In the genomic region with DNA sequence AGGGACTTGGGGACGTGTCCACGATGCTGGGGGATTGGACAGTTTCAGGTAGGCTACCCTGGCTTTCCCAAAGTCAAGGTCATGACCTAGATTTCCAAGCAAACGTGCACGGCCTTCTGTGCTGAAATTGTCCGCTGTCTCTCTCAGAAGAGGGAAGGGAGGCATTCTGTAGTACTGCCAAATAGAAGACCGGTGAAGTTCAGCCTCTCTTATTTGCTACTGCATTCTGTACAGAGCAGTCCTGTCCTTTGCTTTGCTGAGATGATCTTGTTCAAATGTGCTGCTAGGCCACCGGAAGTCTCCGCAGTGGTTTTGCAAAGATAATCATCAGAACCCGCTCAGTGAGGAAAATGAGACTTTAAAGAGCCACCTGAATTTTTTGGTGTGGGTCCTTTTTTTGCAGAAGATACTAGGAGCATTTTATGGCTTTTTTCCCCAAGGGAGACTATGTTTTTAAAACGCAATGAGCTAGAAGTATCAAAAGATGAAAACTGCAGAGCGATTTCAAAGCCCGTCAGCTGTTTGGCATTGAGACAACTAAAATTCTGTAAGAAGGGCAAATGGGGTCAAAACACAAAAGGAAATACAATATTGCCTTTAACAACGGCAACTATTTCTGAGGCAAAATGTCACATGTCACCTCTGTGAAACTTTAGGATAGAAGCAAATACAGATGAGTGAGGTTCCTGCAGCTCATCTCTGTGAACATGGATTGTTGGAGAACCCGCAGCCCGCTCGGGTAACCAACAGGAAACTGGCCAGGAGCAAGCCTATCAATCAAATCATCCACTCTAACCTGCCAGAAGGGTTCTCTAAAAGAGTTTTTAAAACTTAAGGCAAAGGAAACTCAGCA, we compare ENCODE assay signal across 1 cellular context.
TF ChIP-seq lines count a peak whose summit lies in the region.

No MANE protein-coding gene starts in this region.

TF ChIP-seq in K562, 482 proteins besides CTCF, POLR2A, EP300 and RAD21 (continued from another document and continues in another):
- TF ChIP-seq, protein P1, sequence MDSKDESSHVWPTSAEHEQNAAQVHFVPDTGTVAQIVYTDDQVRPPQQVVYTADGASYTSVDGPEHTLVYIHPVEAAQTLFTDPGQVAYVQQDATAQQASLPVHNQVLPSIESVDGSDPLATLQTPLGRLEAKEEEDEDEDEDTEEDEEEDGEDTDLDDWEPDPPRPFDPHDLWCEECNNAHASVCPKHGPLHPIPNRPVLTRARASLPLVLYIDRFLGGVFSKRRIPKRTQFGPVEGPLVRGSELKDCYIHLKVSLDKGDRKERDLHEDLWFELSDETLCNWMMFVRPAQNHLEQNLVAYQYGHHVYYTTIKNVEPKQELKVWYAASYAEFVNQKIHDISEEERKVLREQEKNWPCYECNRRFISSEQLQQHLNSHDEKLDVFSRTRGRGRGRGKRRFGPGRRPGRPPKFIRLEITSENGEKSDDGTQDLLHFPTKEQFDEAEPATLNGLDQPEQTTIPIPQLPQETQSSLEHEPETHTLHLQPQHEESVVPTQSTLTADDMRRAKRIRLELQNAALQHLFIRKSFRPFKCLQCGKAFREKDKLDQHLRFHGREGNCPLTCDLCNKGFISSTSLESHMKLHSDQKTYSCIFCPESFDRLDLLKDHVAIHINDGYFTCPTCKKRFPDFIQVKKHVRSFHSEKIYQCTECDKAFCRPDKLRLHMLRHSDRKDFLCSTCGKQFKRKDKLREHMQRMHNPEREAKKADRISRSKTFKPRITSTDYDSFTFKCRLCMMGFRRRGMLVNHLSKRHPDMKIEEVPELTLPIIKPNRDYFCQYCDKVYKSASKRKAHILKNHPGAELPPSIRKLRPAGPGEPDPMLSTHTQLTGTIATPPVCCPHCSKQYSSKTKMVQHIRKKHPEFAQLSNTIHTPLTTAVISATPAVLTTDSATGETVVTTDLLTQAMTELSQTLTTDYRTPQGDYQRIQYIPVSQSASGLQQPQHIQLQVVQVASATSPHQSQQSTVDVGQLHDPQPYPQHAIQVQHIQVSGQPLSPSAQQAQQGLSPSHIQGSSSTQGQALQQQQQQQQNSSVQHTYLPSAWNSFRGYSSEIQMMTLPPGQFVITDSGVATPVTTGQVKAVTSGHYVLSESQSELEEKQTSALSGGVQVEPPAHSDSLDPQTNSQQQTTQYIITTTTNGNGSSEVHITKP (IDR thresholded peaks at IDR 0.05; ENCODE audit: partially characterized antibody), result no peak
- TF ChIP-seq YY1 (IDR thresholded peaks at IDR 0.05; ENCODE audit: borderline replicate concordance in 1 of 3, control insufficient read depth in 1 of 3, extremely low read depth in 1 of 3, insufficient read depth in 3 of 3, insufficient read length in 1 of 3, insufficient replicate concordance in 2 of 3, low read depth in 1 of 3, low read length in 2 of 3) (no peak), TAF1 (IDR thresholded peaks at IDR 0.05; ENCODE audit: control insufficient read depth, extremely low read depth, insufficient read depth, low read length, severe bottlenecking) (no peak), GATA2 (CRISPR knock-in tag; IDR thresholded peaks at IDR 0.05) (no peak), XRCC3 (IDR thresholded peaks at IDR 0.05) (no peak), SREBF2 (CRISPR knock-in tag; IDR thresholded peaks at IDR 0.05) (no peak), KHSRP (IDR thresholded peaks at IDR 0.05) (no peak), SMAD1 (IDR thresholded peaks at IDR 0.05; ENCODE audit: low read depth, low read length, partially characterized antibody) (no peak), CCNT2 (IDR thresholded peaks at IDR 0.05; ENCODE audit: borderline replicate concordance, extremely low read depth, insufficient read length, low read depth, low read length) (no peak), BACH1 (tag; IDR thresholded peaks at IDR 0.05) (no peak), HDGF (IDR thresholded peaks at IDR 0.05) (no peak), TARDBP (IDR thresholded peaks at IDR 0.05) (no peak), NR2F6 (CRISPR knock-in tag; IDR thresholded peaks at IDR 0.05) (no peak), MEIS2 (IDR thresholded peaks at IDR 0.05; ENCODE audit: partially characterized antibody) (peak; percentile 90), NCOA4 (IDR thresholded peaks at IDR 0.05; ENCODE audit: partially characterized antibody) (no peak), NONO (IDR thresholded peaks at IDR 0.05; ENCODE audit: low read depth in 2 of 2, low read length in 1 of 2) (no peak), DACH1 (IDR thresholded peaks at IDR 0.05; ENCODE audit: partially characterized antibody) (peak; percentile 14), RBM25 (IDR thresholded peaks at IDR 0.05; ENCODE audit: low read depth, low read length, severe bottlenecking) (no peak), TAF15 (IDR thresholded peaks at IDR 0.05; ENCODE audit: low read depth, low read length) (no peak), SMARCC2 (IDR thresholded peaks at IDR 0.05; ENCODE audit: low read depth) (no peak), RCOR1 (IDR thresholded peaks at IDR 0.05; ENCODE audit: borderline replicate concordance in 1 of 2, low read depth in 2 of 2, low read length in 2 of 2) (peak in 1 of 2 experiments; percentile 63; a peak in 1 of 4 replicates), MECOM (CRISPR knock-in tag; IDR thresholded peaks at IDR 0.05) (no peak), ZSCAN32 (CRISPR knock-in tag; IDR thresholded peaks at IDR 0.05) (no peak), SETDB1 (IDR thresholded peaks at IDR 0.05; ENCODE audit: low read length) (no peak), ARID2 (IDR thresholded peaks at IDR 0.05) (no peak), GABPA (tag; conservative IDR thresholded peaks at IDR 0.05; ENCODE audit: low read depth) (peak; percentile 76), EP400 (IDR thresholded peaks at IDR 0.05) (0 out of 2 replicates have a peak, but pooled peaks have one; percentile 15)
- TF ChIP-seq, protein P2, sequence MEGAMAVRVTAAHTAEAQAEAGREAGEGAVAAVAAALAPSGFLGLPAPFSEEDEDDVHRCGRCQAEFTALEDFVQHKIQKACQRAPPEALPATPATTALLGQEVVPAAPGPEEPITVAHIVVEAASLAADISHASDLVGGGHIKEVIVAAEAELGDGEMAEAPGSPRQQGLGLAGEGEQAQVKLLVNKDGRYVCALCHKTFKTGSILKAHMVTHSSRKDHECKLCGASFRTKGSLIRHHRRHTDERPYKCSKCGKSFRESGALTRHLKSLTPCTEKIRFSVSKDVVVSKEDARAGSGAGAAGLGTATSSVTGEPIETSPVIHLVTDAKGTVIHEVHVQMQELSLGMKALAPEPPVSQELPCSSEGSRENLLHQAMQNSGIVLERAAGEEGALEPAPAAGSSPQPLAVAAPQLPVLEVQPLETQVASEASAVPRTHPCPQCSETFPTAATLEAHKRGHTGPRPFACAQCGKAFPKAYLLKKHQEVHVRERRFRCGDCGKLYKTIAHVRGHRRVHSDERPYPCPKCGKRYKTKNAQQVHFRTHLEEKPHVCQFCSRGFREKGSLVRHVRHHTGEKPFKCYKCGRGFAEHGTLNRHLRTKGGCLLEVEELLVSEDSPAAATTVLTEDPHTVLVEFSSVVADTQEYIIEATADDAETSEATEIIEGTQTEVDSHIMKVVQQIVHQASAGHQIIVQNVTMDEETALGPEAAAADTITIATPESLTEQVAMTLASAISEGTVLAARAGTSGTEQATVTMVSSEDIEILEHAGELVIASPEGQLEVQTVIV (CRISPR knock-in tag; IDR thresholded peaks at IDR 0.05; ENCODE audit: borderline replicate concordance), result no peak
- TF ChIP-seq, protein P3, sequence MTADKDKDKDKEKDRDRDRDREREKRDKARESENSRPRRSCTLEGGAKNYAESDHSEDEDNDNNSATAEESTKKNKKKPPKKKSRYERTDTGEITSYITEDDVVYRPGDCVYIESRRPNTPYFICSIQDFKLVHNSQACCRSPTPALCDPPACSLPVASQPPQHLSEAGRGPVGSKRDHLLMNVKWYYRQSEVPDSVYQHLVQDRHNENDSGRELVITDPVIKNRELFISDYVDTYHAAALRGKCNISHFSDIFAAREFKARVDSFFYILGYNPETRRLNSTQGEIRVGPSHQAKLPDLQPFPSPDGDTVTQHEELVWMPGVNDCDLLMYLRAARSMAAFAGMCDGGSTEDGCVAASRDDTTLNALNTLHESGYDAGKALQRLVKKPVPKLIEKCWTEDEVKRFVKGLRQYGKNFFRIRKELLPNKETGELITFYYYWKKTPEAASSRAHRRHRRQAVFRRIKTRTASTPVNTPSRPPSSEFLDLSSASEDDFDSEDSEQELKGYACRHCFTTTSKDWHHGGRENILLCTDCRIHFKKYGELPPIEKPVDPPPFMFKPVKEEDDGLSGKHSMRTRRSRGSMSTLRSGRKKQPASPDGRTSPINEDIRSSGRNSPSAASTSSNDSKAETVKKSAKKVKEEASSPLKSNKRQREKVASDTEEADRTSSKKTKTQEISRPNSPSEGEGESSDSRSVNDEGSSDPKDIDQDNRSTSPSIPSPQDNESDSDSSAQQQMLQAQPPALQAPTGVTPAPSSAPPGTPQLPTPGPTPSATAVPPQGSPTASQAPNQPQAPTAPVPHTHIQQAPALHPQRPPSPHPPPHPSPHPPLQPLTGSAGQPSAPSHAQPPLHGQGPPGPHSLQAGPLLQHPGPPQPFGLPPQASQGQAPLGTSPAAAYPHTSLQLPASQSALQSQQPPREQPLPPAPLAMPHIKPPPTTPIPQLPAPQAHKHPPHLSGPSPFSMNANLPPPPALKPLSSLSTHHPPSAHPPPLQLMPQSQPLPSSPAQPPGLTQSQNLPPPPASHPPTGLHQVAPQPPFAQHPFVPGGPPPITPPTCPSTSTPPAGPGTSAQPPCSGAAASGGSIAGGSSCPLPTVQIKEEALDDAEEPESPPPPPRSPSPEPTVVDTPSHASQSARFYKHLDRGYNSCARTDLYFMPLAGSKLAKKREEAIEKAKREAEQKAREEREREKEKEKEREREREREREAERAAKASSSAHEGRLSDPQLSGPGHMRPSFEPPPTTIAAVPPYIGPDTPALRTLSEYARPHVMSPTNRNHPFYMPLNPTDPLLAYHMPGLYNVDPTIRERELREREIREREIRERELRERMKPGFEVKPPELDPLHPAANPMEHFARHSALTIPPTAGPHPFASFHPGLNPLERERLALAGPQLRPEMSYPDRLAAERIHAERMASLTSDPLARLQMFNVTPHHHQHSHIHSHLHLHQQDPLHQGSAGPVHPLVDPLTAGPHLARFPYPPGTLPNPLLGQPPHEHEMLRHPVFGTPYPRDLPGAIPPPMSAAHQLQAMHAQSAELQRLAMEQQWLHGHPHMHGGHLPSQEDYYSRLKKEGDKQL (CRISPR knock-in tag; IDR thresholded peaks at IDR 0.05; ENCODE audit: borderline replicate concordance), result no peak
- TF ChIP-seq, protein P4, sequence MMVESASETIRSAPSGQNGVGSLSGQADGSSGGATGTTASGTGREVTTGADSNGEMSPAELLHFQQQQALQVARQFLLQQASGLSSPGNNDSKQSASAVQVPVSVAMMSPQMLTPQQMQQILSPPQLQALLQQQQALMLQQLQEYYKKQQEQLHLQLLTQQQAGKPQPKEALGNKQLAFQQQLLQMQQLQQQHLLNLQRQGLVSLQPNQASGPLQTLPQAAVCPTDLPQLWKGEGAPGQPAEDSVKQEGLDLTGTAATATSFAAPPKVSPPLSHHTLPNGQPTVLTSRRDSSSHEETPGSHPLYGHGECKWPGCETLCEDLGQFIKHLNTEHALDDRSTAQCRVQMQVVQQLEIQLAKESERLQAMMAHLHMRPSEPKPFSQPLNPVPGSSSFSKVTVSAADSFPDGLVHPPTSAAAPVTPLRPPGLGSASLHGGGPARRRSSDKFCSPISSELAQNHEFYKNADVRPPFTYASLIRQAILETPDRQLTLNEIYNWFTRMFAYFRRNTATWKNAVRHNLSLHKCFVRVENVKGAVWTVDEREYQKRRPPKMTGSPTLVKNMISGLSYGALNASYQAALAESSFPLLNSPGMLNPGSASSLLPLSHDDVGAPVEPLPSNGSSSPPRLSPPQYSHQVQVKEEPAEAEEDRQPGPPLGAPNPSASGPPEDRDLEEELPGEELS (CRISPR knock-in tag; IDR thresholded peaks at IDR 0.05; ENCODE audit: borderline replicate concordance), result no peak
- TF ChIP-seq, protein P5, sequence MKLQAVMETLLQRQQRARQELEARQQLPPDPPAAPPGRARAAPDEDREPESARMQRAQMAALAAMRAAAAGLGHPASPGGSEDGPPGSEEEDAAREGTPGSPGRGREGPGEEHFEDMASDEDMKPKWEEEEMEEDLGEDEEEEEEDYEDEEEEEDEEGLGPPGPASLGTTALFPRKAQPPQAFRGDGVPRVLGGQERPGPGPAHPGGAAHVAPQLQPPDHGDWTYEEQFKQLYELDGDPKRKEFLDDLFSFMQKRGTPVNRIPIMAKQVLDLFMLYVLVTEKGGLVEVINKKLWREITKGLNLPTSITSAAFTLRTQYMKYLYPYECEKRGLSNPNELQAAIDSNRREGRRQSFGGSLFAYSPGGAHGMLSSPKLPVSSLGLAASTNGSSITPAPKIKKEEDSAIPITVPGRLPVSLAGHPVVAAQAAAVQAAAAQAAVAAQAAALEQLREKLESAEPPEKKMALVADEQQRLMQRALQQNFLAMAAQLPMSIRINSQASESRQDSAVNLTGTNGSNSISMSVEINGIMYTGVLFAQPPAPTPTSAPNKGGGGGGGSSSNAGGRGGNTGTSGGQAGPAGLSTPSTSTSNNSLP (IDR thresholded peaks at IDR 0.05; ENCODE audit: borderline replicate concordance, low read depth, low read length), result no peak
- TF ChIP-seq, protein P6, sequence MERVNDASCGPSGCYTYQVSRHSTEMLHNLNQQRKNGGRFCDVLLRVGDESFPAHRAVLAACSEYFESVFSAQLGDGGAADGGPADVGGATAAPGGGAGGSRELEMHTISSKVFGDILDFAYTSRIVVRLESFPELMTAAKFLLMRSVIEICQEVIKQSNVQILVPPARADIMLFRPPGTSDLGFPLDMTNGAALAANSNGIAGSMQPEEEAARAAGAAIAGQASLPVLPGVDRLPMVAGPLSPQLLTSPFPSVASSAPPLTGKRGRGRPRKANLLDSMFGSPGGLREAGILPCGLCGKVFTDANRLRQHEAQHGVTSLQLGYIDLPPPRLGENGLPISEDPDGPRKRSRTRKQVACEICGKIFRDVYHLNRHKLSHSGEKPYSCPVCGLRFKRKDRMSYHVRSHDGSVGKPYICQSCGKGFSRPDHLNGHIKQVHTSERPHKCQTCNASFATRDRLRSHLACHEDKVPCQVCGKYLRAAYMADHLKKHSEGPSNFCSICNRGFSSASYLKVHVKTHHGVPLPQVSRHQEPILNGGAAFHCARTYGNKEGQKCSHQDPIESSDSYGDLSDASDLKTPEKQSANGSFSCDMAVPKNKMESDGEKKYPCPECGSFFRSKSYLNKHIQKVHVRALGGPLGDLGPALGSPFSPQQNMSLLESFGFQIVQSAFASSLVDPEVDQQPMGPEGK (CRISPR knock-in tag; IDR thresholded peaks at IDR 0.05; ENCODE audit: borderline replicate concordance), result no peak
- TF ChIP-seq, protein P7, sequence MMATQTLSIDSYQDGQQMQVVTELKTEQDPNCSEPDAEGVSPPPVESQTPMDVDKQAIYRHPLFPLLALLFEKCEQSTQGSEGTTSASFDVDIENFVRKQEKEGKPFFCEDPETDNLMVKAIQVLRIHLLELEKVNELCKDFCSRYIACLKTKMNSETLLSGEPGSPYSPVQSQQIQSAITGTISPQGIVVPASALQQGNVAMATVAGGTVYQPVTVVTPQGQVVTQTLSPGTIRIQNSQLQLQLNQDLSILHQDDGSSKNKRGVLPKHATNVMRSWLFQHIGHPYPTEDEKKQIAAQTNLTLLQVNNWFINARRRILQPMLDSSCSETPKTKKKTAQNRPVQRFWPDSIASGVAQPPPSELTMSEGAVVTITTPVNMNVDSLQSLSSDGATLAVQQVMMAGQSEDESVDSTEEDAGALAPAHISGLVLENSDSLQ (IDR thresholded peaks at IDR 0.05), result peak; percentile 87
